18 cellular contexts compared by ENCODE assay signal in genomic region chr18:7059276-7059675, GRCh38. TPM values are rescaled to one million over a fixed set of nuclear protein-coding genes. Genes with fewer than 3 reads are reported as not detected.
DNase-seq lines count a peak whose midpoint lies in the region; ATAC-seq and TF ChIP-seq lines count a peak whose summit lies in the region.
"Had no signal": no experiment of that assay in that cellular context is flagged by ENCODE, and none has a peak within 500 bp of the region (broad histone marks: within the 10 kb centered on the region; RNA-seq: fewer than 3 reads in every experiment).

No MANE protein-coding gene starts in this region.

- ATAC-seq in WTC11, result no peak
- no peak for ATAC-seq in GM18907 (IDR thresholded peaks at IDR 0.05; ENCODE audit: unreplicated experiment)
- ATAC-seq in HG03432 (IDR thresholded peaks at IDR 0.05; ENCODE audit: unreplicated experiment), result no peak
- ATAC-seq: A549 had no signal

- POLR2A ChIA-PET in WTC11 (lab: Charles Lee), result no interaction called here
- POLR2A ChIA-PET in activated CD4-positive, alpha-beta memory T cell treated with anti-CD3 and anti-CD28 coated beads, Interleukin-2, amount 10 ng/mL, durations not matched to agents 7 days and 5 days (lab: Charles Lee), result no interaction called here

- H3K27me3 Mint-ChIP-seq in WTC11 (ENCODE audit: low read depth), result no peaks in the 10 kb centered on the region
- no peaks in the 10 kb centered on the region for H3K27me3 Mint-ChIP-seq in activated CD4-positive, alpha-beta memory T cell treated with anti-CD3 and anti-CD28 coated beads, Interleukin-2, amount 10 ng/mL, durations not matched to agents 7 days and 5 days
- H3K27me3 Mint-ChIP-seq: CD4-positive, alpha-beta T cell had no signal

- H3K36me3 Mint-ChIP-seq in WTC11, result peaks cover 9% of the 10 kb centered on the region; the same call in 1 of the 2 replicates
- H3K36me3 Mint-ChIP-seq in activated CD4-positive, alpha-beta memory T cell treated with anti-CD3 and anti-CD28 coated beads, Interleukin-2, amount 10 ng/mL, durations not matched to agents 7 days and 5 days (ENCODE audit: low read depth), result no peaks in the 10 kb centered on the region

- no peak overlapping the region for H3K4me3 Mint-ChIP-seq in WTC11
- no peak overlapping the region for H3K4me3 Mint-ChIP-seq in activated CD4-positive, alpha-beta memory T cell treated with anti-CD3 and anti-CD28 coated beads, Interleukin-2, amount 10 ng/mL, durations not matched to agents 7 days and 5 days
- H3K4me3 Mint-ChIP-seq: CD4-positive, alpha-beta T cell had no signal

- H3K4me1 Mint-ChIP-seq in WTC11, result no peaks in the 10 kb centered on the region
- no peaks in the 10 kb centered on the region for H3K4me1 Mint-ChIP-seq in activated CD4-positive, alpha-beta memory T cell treated with anti-CD3 and anti-CD28 coated beads, Interleukin-2, amount 10 ng/mL, durations not matched to agents 7 days and 5 days

- H3K27ac Mint-ChIP-seq in WTC11, result peak overlapping the region; percentile 30; the same call in 1 of the 2 replicates
- no peak overlapping the region for H3K27ac Mint-ChIP-seq in activated CD4-positive, alpha-beta memory T cell treated with anti-CD3 and anti-CD28 coated beads, Interleukin-2, amount 10 ng/mL, durations not matched to agents 7 days and 5 days
- H3K27ac Mint-ChIP-seq: CD4-positive, alpha-beta T cell had no signal

- CTCF ChIA-PET in WTC11 (lab: Charles Lee), result interaction anchor here (1.6 kb wide), 1 partner anchor 118 kb away, joined by 4 read pairs; no protein-coding TSS in a partner anchor
- CTCF ChIA-PET in activated CD4-positive, alpha-beta memory T cell treated with anti-CD3 and anti-CD28 coated beads, Interleukin-2, amount 10 ng/mL, durations not matched to agents 7 days and 5 days (lab: Charles Lee), result no interaction called here

- DNase-seq in EH (ENCODE audit: low read depth), result peak; percentile 3
- no peak for DNase-seq in WTC11 (ENCODE audit: low spot score)
- DNase-seq in left kidney (ENCODE audit: low read depth, low spot score), result peak; percentile 68
- peak; percentile 62 for DNase-seq in retina
- DNase-seq in activated CD4-positive, alpha-beta memory T cell treated with anti-CD3 and anti-CD28 coated beads, Interleukin-2, amount 10 ng/mL, durations not matched to agents 7 days and 5 days, result no peak
- DNase-seq: CD4-positive, alpha-beta T cell; DMS53; KBM-7; MV-4-11; NCI-H187; NCI-H2107; NCI-H510A; NCI-H748 treated with DMSO at 0.1 percent for 48 hours; Right ventricle myocardium superior had no signal

- no peak for TF ChIP-seq CTCF in WTC11 (IDR thresholded peaks at IDR 0.05)

- no peaks in the 10 kb centered on the region for H3K9me3 Mint-ChIP-seq in WTC11
- H3K9me3 Mint-ChIP-seq in activated CD4-positive, alpha-beta memory T cell treated with anti-CD3 and anti-CD28 coated beads, Interleukin-2, amount 10 ng/mL, durations not matched to agents 7 days and 5 days, result peaks cover 6% of the 10 kb centered on the region
- H3K9me3 Mint-ChIP-seq: CD4-positive, alpha-beta T cell had no signal

TF ChIP-seq in WTC11, 78 proteins besides CTCF, POLR2A, EP300 and RAD21:
- TF ChIP-seq SMAD3 (CRISPR knock-in tag; IDR thresholded peaks at IDR 0.05; ENCODE audit: borderline replicate concordance) (no peak), NFE2L1 (CRISPR knock-in tag; IDR thresholded peaks at IDR 0.05) (no peak), IRF1 (CRISPR knock-in tag; IDR thresholded peaks at IDR 0.05) (no peak), NFATC4 (CRISPR knock-in tag; IDR thresholded peaks at IDR 0.05) (no peak), EMX1 (CRISPR knock-in tag; IDR thresholded peaks at IDR 0.05) (no peak), KAT7 (CRISPR knock-in tag; IDR thresholded peaks at IDR 0.05; ENCODE audit: borderline replicate concordance) (no peak), NR2C2 (CRISPR knock-in tag; IDR thresholded peaks at IDR 0.05) (no peak), ZSCAN18 (CRISPR knock-in tag; IDR thresholded peaks at IDR 0.05) (no peak), ZNF263 (CRISPR knock-in tag; IDR thresholded peaks at IDR 0.05; ENCODE audit: low read depth) (no peak), ATF1 (CRISPR knock-in tag; IDR thresholded peaks at IDR 0.05) (no peak), ARID4B (CRISPR knock-in tag; IDR thresholded peaks at IDR 0.05; ENCODE audit: borderline replicate concordance) (no peak), RELA (CRISPR knock-in tag; IDR thresholded peaks at IDR 0.05; ENCODE audit: borderline replicate concordance) (no peak), ZNF219 (CRISPR knock-in tag; IDR thresholded peaks at IDR 0.05; ENCODE audit: borderline replicate concordance) (no peak), PRRX2 (CRISPR knock-in tag; IDR thresholded peaks at IDR 0.05) (no peak), RORB (CRISPR knock-in tag; IDR thresholded peaks at IDR 0.05) (no peak), IRF2 (CRISPR knock-in tag; IDR thresholded peaks at IDR 0.05; ENCODE audit: borderline replicate concordance, low read depth) (no peak), CDX4 (CRISPR knock-in tag; IDR thresholded peaks at IDR 0.05; ENCODE audit: borderline replicate concordance) (no peak)

RNA-seq across cellular contexts. Expression of gene LAMA1, which starts 58.3 kb away (rescaled TPM):
- 50.7 to 60.7 TPM (median 58.2 TPM) in 3 replicates for total RNA-seq in WTC11 (2021)
- not detected for total RNA-seq in activated CD4-positive, alpha-beta memory T cell treated with anti-CD3 and anti-CD28 coated beads, Interleukin-2, amount 10 ng/mL, durations not matched to agents 7 days and 5 days
- total RNA-seq: CD4-positive, alpha-beta T cell; OCI-LY7 had no signal

Comparison
In these comparisons a context has a peak if more than half of its experiments do, and no peak if none do; other contexts are left out.
1. DNase-seq: peak in EH (single experiment), left kidney (single experiment) and retina (single experiment); none in WTC11 (single experiment) and activated CD4-positive, alpha-beta memory T cell treated with anti-CD3 and anti-CD28 coated beads, Interleukin-2, amount 10 ng/mL, durations not matched to agents 7 days and 5 days (single experiment).
2. RNA of gene LAMA1, which starts 58.3 kb away (total RNA-seq): 50.7 to 60.7 TPM in WTC11; not detected in activated CD4-positive, alpha-beta memory T cell treated with anti-CD3 and anti-CD28 coated beads, Interleukin-2, amount 10 ng/mL, durations not matched to agents 7 days and 5 days; every median in the first group is over 10 times any median in the second.